ENCODE assay signal across 8 cellular contexts in the genomic region with DNA sequence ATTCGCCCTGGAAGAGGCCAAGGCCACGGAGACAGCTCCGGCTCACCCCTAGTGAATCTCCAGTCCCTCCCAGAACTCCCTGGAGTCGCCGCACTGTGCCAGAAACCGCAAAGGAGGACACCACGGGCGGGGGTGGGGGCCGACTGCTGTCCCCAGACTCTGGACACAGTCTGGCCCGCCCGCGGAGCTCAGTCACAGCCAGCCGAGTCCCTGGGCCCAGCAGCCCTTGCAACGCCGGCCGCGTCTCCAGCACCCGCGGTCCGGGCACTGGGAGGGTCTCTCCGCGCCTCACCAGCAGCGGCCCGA. TPM values are rescaled to one million over a fixed set of nuclear protein-coding genes. Genes with fewer than 3 reads are reported as not detected.
DNase-seq lines count a peak whose midpoint lies in the region; ATAC-seq and TF ChIP-seq lines count a peak whose summit lies in the region.

No MANE protein-coding gene starts in this region.

- H3K4me3 ChIP-seq in endocrine pancreas (ENCODE audit: control insufficient read depth, insufficient read depth, low read length): no peak overlapping the region

- no peaks in the 10 kb centered on the region for H3K4me1 ChIP-seq in endocrine pancreas (ENCODE audit: control insufficient read depth, insufficient read depth, low read length)

- H3K27me3 ChIP-seq in endocrine pancreas (ENCODE audit: control insufficient read depth, insufficient read depth, low read length): no peaks in the 10 kb centered on the region

- ATAC-seq in HG02588 (IDR thresholded peaks at IDR 0.05; ENCODE audit: unreplicated experiment): peak; percentile 21
- peak; percentile 51 for ATAC-seq in SK-N-SH treated with all-trans-retinoic acid at 6 μM for 48 hours
- ATAC-seq in GM18873 (IDR thresholded peaks at IDR 0.05; ENCODE audit: low FRiP score, unreplicated experiment): no peak

- peak; percentile 39 for DNase-seq in Daoy (ENCODE audit: low read depth)
- DNase-seq in myocyte (ENCODE audit: low read depth): peak; percentile 76
- no peak for DNase-seq in Ammon's horn (ENCODE audit: low spot score)
- no peak for DNase-seq in putamen (ENCODE audit: low spot score)

- H3K9ac ChIP-seq in endocrine pancreas (ENCODE audit: control insufficient read depth, insufficient read depth, low read length): peak overlapping the region; percentile 79

- no peaks in the 10 kb centered on the region for H3K36me3 ChIP-seq in endocrine pancreas (ENCODE audit: control insufficient read depth, insufficient read depth, low read length)

- H3K9me3 ChIP-seq in endocrine pancreas (ENCODE audit: control insufficient read depth, low read length): no peaks in the 10 kb centered on the region

TF ChIP-seq in SK-N-SH treated with all-trans-retinoic acid at 6 μM for 48 hours, 23 proteins besides CTCF, POLR2A, EP300 and RAD21:
- TF ChIP-seq SNAI2 (CRISPR knock-in tag; IDR thresholded peaks at IDR 0.05): no peak
- TF ChIP-seq ZNF70 (CRISPR knock-in tag; IDR thresholded peaks at IDR 0.05): no peak
- TF ChIP-seq ZNF565 (CRISPR knock-in tag; conservative IDR thresholded peaks at IDR 0.05; ENCODE audit: low read depth): no peak
- TF ChIP-seq, protein P1, sequence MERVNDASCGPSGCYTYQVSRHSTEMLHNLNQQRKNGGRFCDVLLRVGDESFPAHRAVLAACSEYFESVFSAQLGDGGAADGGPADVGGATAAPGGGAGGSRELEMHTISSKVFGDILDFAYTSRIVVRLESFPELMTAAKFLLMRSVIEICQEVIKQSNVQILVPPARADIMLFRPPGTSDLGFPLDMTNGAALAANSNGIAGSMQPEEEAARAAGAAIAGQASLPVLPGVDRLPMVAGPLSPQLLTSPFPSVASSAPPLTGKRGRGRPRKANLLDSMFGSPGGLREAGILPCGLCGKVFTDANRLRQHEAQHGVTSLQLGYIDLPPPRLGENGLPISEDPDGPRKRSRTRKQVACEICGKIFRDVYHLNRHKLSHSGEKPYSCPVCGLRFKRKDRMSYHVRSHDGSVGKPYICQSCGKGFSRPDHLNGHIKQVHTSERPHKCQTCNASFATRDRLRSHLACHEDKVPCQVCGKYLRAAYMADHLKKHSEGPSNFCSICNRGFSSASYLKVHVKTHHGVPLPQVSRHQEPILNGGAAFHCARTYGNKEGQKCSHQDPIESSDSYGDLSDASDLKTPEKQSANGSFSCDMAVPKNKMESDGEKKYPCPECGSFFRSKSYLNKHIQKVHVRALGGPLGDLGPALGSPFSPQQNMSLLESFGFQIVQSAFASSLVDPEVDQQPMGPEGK (CRISPR knock-in tag; IDR thresholded peaks at IDR 0.05; ENCODE audit: borderline replicate concordance): no peak
- no peak for TF ChIP-seq OSR1 (CRISPR knock-in tag; IDR thresholded peaks at IDR 0.05)
- TF ChIP-seq ARNTL (CRISPR knock-in tag; IDR thresholded peaks at IDR 0.05; ENCODE audit: borderline replicate concordance, low read depth): no peak
- TF ChIP-seq ESRRG (CRISPR knock-in tag; IDR thresholded peaks at IDR 0.05): no peak
- TF ChIP-seq RARB (CRISPR knock-in tag; IDR thresholded peaks at IDR 0.05): no peak
- TF ChIP-seq BACH2 (CRISPR knock-in tag; IDR thresholded peaks at IDR 0.05; ENCODE audit: borderline replicate concordance): no peak

RNA-seq across cellular contexts. Expression of a gene that starts 0.5 kb away (rescaled TPM):
- total RNA-seq in Daoy (2014; rRNA removed; shearing (Covaris generic)): 74.1 and 88.3 TPM in 2 replicates
- total RNA-seq in myocyte: 29.3 and 32.8 TPM in 2 replicates
- polyA plus RNA-seq in myocyte (2012): 16.5 TPM

RNA-seq across cellular contexts. Expression of a gene that starts 5.9 kb away (rescaled TPM):
- total RNA-seq in Daoy (2014; rRNA removed; shearing (Covaris generic)): 63.0 and 73.4 TPM in 2 replicates
- 50.5 and 52.1 TPM in 2 replicates for total RNA-seq in myocyte
- 48.6 TPM for polyA plus RNA-seq in myocyte (2012)

RNA-seq across cellular contexts. Expression of a gene that starts 17.9 kb away (rescaled TPM):
- 1.5 TPM in 1 of 2 replicates, not detected in the other for total RNA-seq in Daoy (2014; rRNA removed; shearing (Covaris generic))
- not detected in 2 replicates for total RNA-seq in myocyte
- 1.0 TPM for polyA plus RNA-seq in myocyte (2012)

RNA-seq across cellular contexts. Expression of a gene that starts 35.3 kb away (rescaled TPM):
- total RNA-seq in Daoy (2014; rRNA removed; shearing (Covaris generic)): 149 and 167 TPM in 2 replicates
- 29.2 and 33.6 TPM in 2 replicates for total RNA-seq in myocyte
- 133 TPM for polyA plus RNA-seq in myocyte (2012)

RNA-seq across cellular contexts. Expression of a gene that starts 35.6 kb away (rescaled TPM):
- total RNA-seq in Daoy (2014; rRNA removed; shearing (Covaris generic)): 80.9 and 93.8 TPM in 2 replicates
- 94.5 and 194 TPM in 2 replicates for total RNA-seq in myocyte
- 106 TPM for polyA plus RNA-seq in myocyte (2012)

Comparison
In these comparisons a context has a peak if more than half of its experiments do, and no peak if none do; other contexts are left out.
1. DNase-seq: peak in Daoy (single experiment) and myocyte (single experiment); none in Ammon's horn (single experiment) and putamen (single experiment).